1 cellular context compared by ENCODE assay signal in genomic region chr3:7950890-7951289, GRCh38.
TF ChIP-seq lines count a peak whose summit lies in the region.

No MANE protein-coding gene starts in this region.

TF ChIP-seq in H1, 55 proteins besides CTCF, POLR2A, EP300 and RAD21 (continued from another document):
- TF ChIP-seq ASH2L (IDR thresholded peaks at IDR 0.05; ENCODE audit: low read length) (no peak), SP2 (IDR thresholded peaks at IDR 0.05; ENCODE audit: low read length) (no peak), GTF2F1 (IDR thresholded peaks at IDR 0.05; ENCODE audit: borderline replicate concordance, low read depth, low read length) (no peak), POLR2AphosphoS5 (IDR thresholded peaks at IDR 0.05; ENCODE audit: low read depth, low read length) (no peak), NANOG (IDR thresholded peaks at IDR 0.05; ENCODE audit: insufficient read depth, low read depth, low read length, poor library complexity, severe bottlenecking) (no peak), RXRA (IDR thresholded peaks at IDR 0.05; ENCODE audit: insufficient read depth, low read depth, low read length) (no peak), CREB1 (IDR thresholded peaks at IDR 0.05) (no peak), YY1 (IDR thresholded peaks at IDR 0.05; ENCODE audit: low read depth, low read length) (no peak), TBP (IDR thresholded peaks at IDR 0.05; ENCODE audit: low read depth, low read length) (no peak), GABPA (IDR thresholded peaks at IDR 0.05; ENCODE audit: borderline replicate concordance, insufficient read depth, low read length) (no peak), RBBP5 (IDR thresholded peaks at IDR 0.05; ENCODE audit: borderline replicate concordance, low read depth, low read length) (no peak), TEAD4 (IDR thresholded peaks at IDR 0.05; ENCODE audit: low read depth, low read length) (no peak), TAF1 (IDR thresholded peaks at IDR 0.05; ENCODE audit: low read depth, low read length) (no peak), TCF12 (IDR thresholded peaks at IDR 0.05; ENCODE audit: low read depth, low read length) (no peak), RNF2 (IDR thresholded peaks at IDR 0.05; ENCODE audit: borderline replicate concordance, low read depth, low read length, missing control alignments, poor library complexity, severe bottlenecking) (no peak), SUZ12 (IDR thresholded peaks at IDR 0.05; ENCODE audit: low read length) (no peak)
